In genomic region chr10:102245932-102246251, GRCh38 we compare ENCODE assay signal across 1 cellular context.
TF ChIP-seq lines count a peak whose summit lies in the region.

No MANE protein-coding gene starts in this region.

TF ChIP-seq in HepG2, 621 proteins besides CTCF, POLR2A, EP300 and RAD21:
- TF ChIP-seq ZNF609 (CRISPR knock-in tag; IDR thresholded peaks at IDR 0.05; ENCODE audit: borderline replicate concordance) (0 out of 2 replicates have a peak, but pooled peaks have one; percentile 18), MTERF4 (CRISPR knock-in tag; IDR thresholded peaks at IDR 0.05) (0 out of 2 replicates have a peak, but pooled peaks have one; percentile 47), GTF3A (CRISPR knock-in tag; conservative IDR thresholded peaks at IDR 0.05) (0 out of 2 replicates have a peak, but pooled peaks have one; percentile 78), ZNF646 (CRISPR knock-in tag; IDR thresholded peaks at IDR 0.05) (0 out of 2 replicates have a peak, but pooled peaks have one; percentile 26), SRSF4 (IDR thresholded peaks at IDR 0.05; ENCODE audit: low read depth, low read length, poor library complexity, severe bottlenecking) (no peak), PAX8 (CRISPR knock-in tag; IDR thresholded peaks at IDR 0.05; ENCODE audit: borderline replicate concordance) (0 out of 2 replicates have a peak, but pooled peaks have one; percentile 64), ZNF710 (CRISPR knock-in tag; IDR thresholded peaks at IDR 0.05; ENCODE audit: borderline replicate concordance) (no peak), ONECUT2 (CRISPR knock-in tag; IDR thresholded peaks at IDR 0.05) (no peak), JUN (CRISPR knock-in tag; IDR thresholded peaks at IDR 0.05) (0 out of 2 replicates have a peak, but pooled peaks have one; percentile 21), HNF4G (IDR thresholded peaks at IDR 0.05; ENCODE audit: borderline replicate concordance, low read depth, low read length) (no peak; the same call in 1 of the 2 replicates), HNF4G (CRISPR knock-in tag; IDR thresholded peaks at IDR 0.05; ENCODE audit: borderline replicate concordance, low read depth) (0 out of 2 replicates have a peak, but pooled peaks have one; percentile 28), NR2F6 (IDR thresholded peaks at IDR 0.05) (peak; percentile 59; the same call in 1 of the 2 replicates), NR2F6 (CRISPR knock-in tag; IDR thresholded peaks at IDR 0.05) (no peak), STAT5B (CRISPR knock-in tag; IDR thresholded peaks at IDR 0.05) (no peak), ZNF274 (CRISPR knock-in tag; IDR thresholded peaks at IDR 0.05) (0 out of 2 replicates have a peak, but pooled peaks have one; percentile 59), ASH2L (IDR thresholded peaks at IDR 0.05; ENCODE audit: insufficient read length, low read depth, low read length) (peak; percentile 63), DNMT3B (CRISPR knock-in tag; conservative IDR thresholded peaks at IDR 0.05) (peak; percentile 47; the same call in 1 of the 2 replicates), ZNF563 (CRISPR knock-in tag; IDR thresholded peaks at IDR 0.05) (peak; percentile 43; the same call in 1 of the 2 replicates), ZNF12 (CRISPR knock-in tag; IDR thresholded peaks at IDR 0.05) (no peak), ATF7 (IDR thresholded peaks at IDR 0.05) (no peak), ATF7 (CRISPR knock-in tag; IDR thresholded peaks at IDR 0.05) (0 out of 2 replicates have a peak, but pooled peaks have one; percentile 15), ZNF230 (CRISPR knock-in tag; IDR thresholded peaks at IDR 0.05) (peak; percentile 76; the same call in 1 of the 2 replicates), HINFP (CRISPR knock-in tag; IDR thresholded peaks at IDR 0.05; ENCODE audit: low read depth) (0 out of 2 replicates have a peak, but pooled peaks have one; percentile 24), AHR (CRISPR knock-in tag; IDR thresholded peaks at IDR 0.05) (no peak), ZNF790 (CRISPR knock-in tag; IDR thresholded peaks at IDR 0.05; ENCODE audit: borderline replicate concordance) (peak; percentile 52; the same call in 1 of the 2 replicates), MED13 (CRISPR knock-in tag; IDR thresholded peaks at IDR 0.05) (no peak), ZNF768 (CRISPR knock-in tag; IDR thresholded peaks at IDR 0.05) (no peak), ZNF558 (CRISPR knock-in tag; IDR thresholded peaks at IDR 0.05; ENCODE audit: borderline replicate concordance) (0 out of 2 replicates have a peak, but pooled peaks have one; percentile 67), SP4 (CRISPR knock-in tag; IDR thresholded peaks at IDR 0.05) (no peak), ARNTL (CRISPR knock-in tag; IDR thresholded peaks at IDR 0.05) (peak; percentile 54; the same call in 1 of the 2 replicates), PITX1 (CRISPR knock-in tag; IDR thresholded peaks at IDR 0.05) (0 out of 2 replicates have a peak, but pooled peaks have one; percentile 27), ZNF614 (CRISPR knock-in tag; IDR thresholded peaks at IDR 0.05; ENCODE audit: borderline replicate concordance) (no peak)
